Comparison of ENCODE assay signal across 23 cellular contexts in the genomic region with DNA sequence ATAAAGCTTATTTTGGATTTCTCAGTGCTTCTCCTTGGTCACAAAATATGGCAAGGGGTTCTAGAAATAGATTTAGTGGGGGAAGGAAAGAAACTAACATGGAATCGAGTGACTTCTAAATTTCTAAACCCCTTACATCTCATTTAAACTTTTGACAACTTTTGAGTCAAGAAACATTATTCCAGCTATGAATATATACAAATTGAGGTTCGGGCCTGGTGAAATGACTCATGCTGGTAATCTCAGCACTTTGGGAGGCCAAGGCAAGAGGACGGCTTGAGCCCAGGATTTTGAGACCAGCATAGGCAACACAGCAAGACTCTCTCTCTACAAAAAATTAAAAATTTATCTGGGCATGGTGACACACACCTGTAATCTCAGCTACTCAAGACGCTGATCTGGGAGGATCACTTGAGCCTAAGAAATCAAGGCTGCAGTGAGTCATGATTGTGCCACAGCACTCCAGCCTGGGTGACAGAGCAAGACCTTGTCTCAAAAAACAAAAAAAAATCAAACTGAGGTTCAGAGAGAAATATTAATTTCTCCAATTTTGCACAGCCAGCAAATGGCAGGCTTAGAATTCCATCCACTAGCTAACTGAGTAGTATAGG.
A peak's percentile ranks its signal among the peaks of the same experiment; 100 is the strongest.
DNase-seq lines count a peak whose midpoint lies in the region; ATAC-seq, FAIRE-seq and TF ChIP-seq lines count a peak whose summit lies in the region.
"Had no signal": no experiment of that assay in that cellular context is flagged by ENCODE, and none has a peak within 500 bp of the region (broad histone marks: within the 10 kb centered on the region; RNA-seq: fewer than 3 reads in every experiment).

No MANE protein-coding gene starts in this region.

- no peak for FAIRE-seq in A549 (lab: Jason Lieb, UNC)
- FAIRE-seq: astrocyte, GM12878, islet of Langerhans had no signal

- H3K4me1 Mint-ChIP-seq in HFFc6 (ENCODE audit: low read depth) (peaks cover 84% of the 10 kb centered on the region), GM23338 (no peaks in the 10 kb centered on the region)
- H3K4me1 Mint-ChIP-seq: central memory CD8-positive, alpha-beta T cell; H9 had no signal

- TF ChIP-seq EP300 in A549 (IDR thresholded peaks at IDR 0.05), result no peak

- WGBS in A549 (ENCODE audit: missing lambda C conversion rate), result 90% methylated on average over 4 of the region's 4 CpGs

- no peak for ATAC-seq in A549
- ATAC-seq in left colon, result no peak
- no peak for ATAC-seq in GM23338
- ATAC-seq: GM12878 had no signal

- H3K36me3 ChIP-seq in GM23338 (ENCODE audit: insufficient read depth), result no peaks in the 10 kb centered on the region
- H3K36me3 ChIP-seq: uterus had no signal

- no peaks in the 10 kb centered on the region for H4K20me1 ChIP-seq in GM23338 (replicated peaks; ENCODE audit: insufficient read depth)

- H3K27me3 ChIP-seq in dorsolateral prefrontal cortex (peaks cover 0 to 7% (median 0%) of the 10 kb centered on the region in 45 donors), GM23338 (ENCODE audit: insufficient read depth) (no peaks in the 10 kb centered on the region)
- H3K27me3 ChIP-seq: uterus had no signal

- DNase-seq in A549 (ENCODE audit: low read depth in 1 of 2, low spot score in 1 of 2) (no peak), HFFc6 (no peak), dorsolateral prefrontal cortex (no peak), kidney tubule cell (ENCODE audit: low spot score) (peak; percentile 20), SHP77 treated with DMSO at 0.1 percent for 48 hours (lab: John Stamatoyannopoulos, UW) (no peak), left colon (no peak), GM23338 (ENCODE audit: low spot score) (no peak), NCI-H146 treated with DMSO at 0.1 percent for 48 hours (lab: John Stamatoyannopoulos, UW; ENCODE audit: unreplicated experiment) (no peak)
- DNase-seq: ACHN; activated CD4-positive, alpha-beta memory T cell treated with anti-CD3 and anti-CD28 coated beads, Interleukin-2, amount 10 ng/mL, durations not matched to agents 7 days and 5 days; activated effector memory CD4-positive, alpha-beta T cell treated with Interleukin-2 at 50 U/mL for 16 hours; activated naive CD8-positive, alpha-beta T cell treated with anti-CD3 and anti-CD28 coated beads, Interleukin-2, amount 10 ng/mL, durations not matched to agents 7 days and 5 days; Caco-2; DND-41; H9; NCI-H1092 treated with DMSO at 0.1 percent for 48 hours; NCI-H2227 treated with DMSO at 0.1 percent for 48 hours; stimulated activated CD4-positive, alpha-beta T cell treated with anti-CD3 and anti-CD28 coated beads, Interleukin-1b, Interleukin-23, amount 100 ng/mL, for 48 hours; uterus had no signal

- H3K9me2 ChIP-seq in GM23338 (ENCODE audit: insufficient read depth), result no peaks in the 10 kb centered on the region; the same call in 1 of the 2 replicates

- TF ChIP-seq POLR2A in A549 (IDR thresholded peaks at IDR 0.05; ENCODE audit: low read length), result no peak

- CTCF ChIA-PET in A549 (lab: Yijun Ruan, JAX), result no interaction called here

- no peaks in the 10 kb centered on the region for H3F3A ChIP-seq in GM23338 (replicated peaks; ENCODE audit: low read depth)

- H3K79me2 ChIP-seq in GM23338 (replicated peaks; ENCODE audit: insufficient read depth), result no peaks in the 10 kb centered on the region

- POLR2A ChIA-PET in A549 (lab: Yijun Ruan, JAX), result interaction anchor here (0.5 to 1.2 kb wide), 2 partner anchors 10 to 125 kb away, joined by 3 to 5 read pairs; a partner anchor contains a TSS

- no peaks in the 10 kb centered on the region for H3K9me3 ChIP-seq in A549
- H3K9me3 ChIP-seq: Caco-2, uterus had no signal

- H3K4me1 ChIP-seq in A549, result peaks cover 40% of the 10 kb centered on the region
- 0 out of 2 replicates have a peak, but pooled peaks cover 3% of the 10 kb centered on the region for H3K4me1 ChIP-seq in GM23338 (ENCODE audit: insufficient read depth)
- H3K4me1 ChIP-seq: Caco-2, uterus had no signal

- no peak for TF ChIP-seq RAD21 in A549 (conservative IDR thresholded peaks at IDR 0.05 in 1 of 2, IDR thresholded peaks at IDR 0.05 in 1 of 2)

- H3K9me3 Mint-ChIP-seq in HFFc6 (no peaks in the 10 kb centered on the region), GM23338 (no peaks in the 10 kb centered on the region)
- H3K9me3 Mint-ChIP-seq: activated CD4-positive, alpha-beta memory T cell treated with anti-CD3 and anti-CD28 coated beads, Interleukin-2, amount 10 ng/mL, durations not matched to agents 7 days and 5 days; activated naive CD8-positive, alpha-beta T cell treated with anti-CD3 and anti-CD28 coated beads, Interleukin-2, amount 10 ng/mL, durations not matched to agents 7 days and 5 days; central memory CD8-positive, alpha-beta T cell; H9 had no signal

- TF ChIP-seq CTCF in A549 (IDR thresholded peaks at IDR 0.05), result no peak
- TF ChIP-seq CTCF in HFFc6 (IDR thresholded peaks at IDR 0.05), result no peak
- TF ChIP-seq CTCF in dorsolateral prefrontal cortex (IDR thresholded peaks at IDR 0.05 in 54 of 56, conservative IDR thresholded peaks at IDR 0.05 in 2 of 56; ENCODE audit: low read depth in 1 of 56, partially characterized antibody in 56 of 56), result no peak
- no peak for TF ChIP-seq CTCF in GM23338 (conservative IDR thresholded peaks at IDR 0.05; ENCODE audit: low read depth in 2 of 2)

- peak overlapping the region; percentile 75; the same call in 1 of the 2 replicates for H3K27ac Mint-ChIP-seq in HFFc6
- H3K27ac Mint-ChIP-seq in GM23338, result no peak overlapping the region
- H3K27ac Mint-ChIP-seq: activated CD4-positive, alpha-beta memory T cell treated with anti-CD3 and anti-CD28 coated beads, Interleukin-2, amount 10 ng/mL, durations not matched to agents 7 days and 5 days; activated naive CD8-positive, alpha-beta T cell treated with anti-CD3 and anti-CD28 coated beads, Interleukin-2, amount 10 ng/mL, durations not matched to agents 7 days and 5 days; H9 had no signal

- H3K4me3 Mint-ChIP-seq in HFFc6 (no peak overlapping the region), GM23338 (no peak overlapping the region)
- H3K4me3 Mint-ChIP-seq: activated CD4-positive, alpha-beta memory T cell treated with anti-CD3 and anti-CD28 coated beads, Interleukin-2, amount 10 ng/mL, durations not matched to agents 7 days and 5 days; activated naive CD8-positive, alpha-beta T cell treated with anti-CD3 and anti-CD28 coated beads, Interleukin-2, amount 10 ng/mL, durations not matched to agents 7 days and 5 days; central memory CD8-positive, alpha-beta T cell; H9 had no signal

- peak overlapping the region; percentile 29 to 78; a peak in 5 of 6 replicates for H3K27ac ChIP-seq in A549
- peak overlapping the region in 42 of 59 donors; percentile 11 to 88 (median 56) for H3K27ac ChIP-seq in dorsolateral prefrontal cortex
- no peak overlapping the region for H3K27ac ChIP-seq in GM23338 (ENCODE audit: low read depth)

- intact Hi-C loops in dorsolateral prefrontal cortex (cut with DNase I), result loop anchor here (5.0 kb wide), 2 partner anchors 51 to 126 kb away; a partner anchor contains a TSS
- intact Hi-C loops in left colon (cut with DNase I, micrococcal nuclease), result no loop called here

- H3K36me3 Mint-ChIP-seq in HFFc6 (ENCODE audit: low read depth) (no peaks in the 10 kb centered on the region), GM23338 (ENCODE audit: low read depth) (no peaks in the 10 kb centered on the region)

- H2AFZ ChIP-seq in GM23338, result no peak overlapping the region

- no peaks in the 10 kb centered on the region; the same call in 1 of the 2 replicates for H3K27me3 Mint-ChIP-seq in HFFc6 (ENCODE audit: insufficient read depth)
- peaks cover 2% of the 10 kb centered on the region for H3K27me3 Mint-ChIP-seq in GM23338 (ENCODE audit: insufficient read depth, low read depth, poor library complexity)
- H3K27me3 Mint-ChIP-seq: activated naive CD8-positive, alpha-beta T cell treated with anti-CD3 and anti-CD28 coated beads, Interleukin-2, amount 10 ng/mL, durations not matched to agents 7 days and 5 days had no signal

- H3K4me3 ChIP-seq in A549 (no peak overlapping the region), dorsolateral prefrontal cortex (no peak overlapping the region), GM23338 (no peak overlapping the region)
- H3K4me3 ChIP-seq: GM12878, uterus had no signal

- no peak overlapping the region for H3K4me2 ChIP-seq in A549
- no peak overlapping the region for H3K4me2 ChIP-seq in GM23338

TF ChIP-seq in A549, 52 proteins besides CTCF, POLR2A, EP300 and RAD21:
- TF ChIP-seq HEYL (CRISPR knock-in tag; IDR thresholded peaks at IDR 0.05), result no peak
- TF ChIP-seq, protein P1, sequence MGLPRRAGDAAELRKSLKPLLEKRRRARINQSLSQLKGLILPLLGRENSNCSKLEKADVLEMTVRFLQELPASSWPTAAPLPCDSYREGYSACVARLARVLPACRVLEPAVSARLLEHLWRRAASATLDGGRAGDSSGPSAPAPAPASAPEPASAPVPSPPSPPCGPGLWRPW (IDR thresholded peaks at IDR 0.05), result no peak
- no peak for TF ChIP-seq PHF8 (IDR thresholded peaks at IDR 0.05; ENCODE audit: borderline replicate concordance, low read depth)
- no peak for TF ChIP-seq CEBPB (IDR thresholded peaks at IDR 0.05)
- no peak for TF ChIP-seq CHD2 (IDR thresholded peaks at IDR 0.05; ENCODE audit: low read length, partially characterized antibody)
- no peak for TF ChIP-seq MAZ (IDR thresholded peaks at IDR 0.05; ENCODE audit: borderline replicate concordance, low read depth, low read length)

TF ChIP-seq in GM23338, 12 proteins besides CTCF, POLR2A, EP300 and RAD21 (continues in another document):
- TF ChIP-seq JUNB (IDR thresholded peaks at IDR 0.05; ENCODE audit: unreplicated experiment) (no peak), ZNF114 (CRISPR knock-in tag; IDR thresholded peaks at IDR 0.05) (no peak), EZH2phosphoT487 (IDR thresholded peaks at IDR 0.05; ENCODE audit: unreplicated experiment) (no peak), EZH2 (IDR thresholded peaks at IDR 0.05; ENCODE audit: low read depth, unreplicated experiment) (no peak), NANOG (IDR thresholded peaks at IDR 0.05; ENCODE audit: borderline replicate concordance) (no peak), CREB1 (CRISPR knock-in tag; IDR thresholded peaks at IDR 0.05; ENCODE audit: low read depth) (no peak), ZNF331 (CRISPR knock-in tag; IDR thresholded peaks at IDR 0.05; ENCODE audit: low read depth) (no peak)

Comparison
In these comparisons a context has a peak if more than half of its experiments do, and no peak if none do; other contexts are left out.
1. intact Hi-C loops: an anchor here in dorsolateral prefrontal cortex (5.0 kb wide); none called in left colon.